13 cellular contexts compared by ENCODE assay signal in the genomic region with DNA sequence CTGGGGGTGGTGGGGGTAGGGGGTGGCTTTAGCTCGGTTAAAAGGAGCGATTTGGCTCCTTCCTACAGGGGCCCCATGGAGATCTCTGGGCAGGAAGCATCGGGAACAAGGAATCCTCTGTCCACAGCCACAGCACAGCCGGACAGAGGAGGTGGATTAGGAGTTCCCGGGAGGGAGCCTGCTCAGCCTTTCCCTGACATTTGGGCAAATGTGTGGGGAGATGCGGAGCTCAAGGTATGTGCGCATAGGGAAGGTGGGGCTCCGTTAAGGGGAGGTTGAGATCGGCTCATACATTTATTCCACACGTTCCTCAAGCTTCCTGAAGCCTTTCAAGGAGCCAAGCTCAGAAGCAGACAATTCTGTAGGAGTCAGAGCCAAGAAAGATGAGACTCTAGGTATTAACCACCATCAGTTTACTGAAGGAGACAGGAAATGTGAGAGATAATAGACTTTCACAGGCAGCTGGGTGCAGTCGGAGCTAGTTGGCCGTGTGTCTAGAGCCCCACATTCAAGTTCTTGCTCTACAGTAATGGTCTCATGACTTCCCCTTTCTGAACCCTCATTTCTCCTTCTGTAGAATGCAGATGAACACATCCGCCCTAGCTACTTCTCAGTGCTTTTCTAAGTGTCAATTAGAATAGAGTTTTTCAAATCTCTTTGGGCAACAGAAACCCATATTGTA. TPM values are rescaled to one million over a fixed set of nuclear protein-coding genes. Genes with fewer than 3 reads are reported as not detected.
DNase-seq lines count a peak whose midpoint lies in the region; ATAC-seq and TF ChIP-seq lines count a peak whose summit lies in the region.
"Had no signal": no experiment of that assay in that cellular context is flagged by ENCODE, and none has a peak within 500 bp of the region (broad histone marks: within the 10 kb centered on the region; RNA-seq: fewer than 3 reads in every experiment).

No MANE protein-coding gene starts in this region.

- POLR2A ChIA-PET in MCF 10A (lab: Yijun Ruan, JAX), result interaction anchor here (0.7 to 2.6 kb wide), 3 partner anchors 16 to 85 kb away, joined by 3 to 11 read pairs (median 3); no protein-coding TSS in a partner anchor

- H3F3A ChIP-seq in MM.1S (ENCODE audit: insufficient read depth, low read length), result no peaks in the 10 kb centered on the region

- no peaks in the 10 kb centered on the region for H3K9me2 ChIP-seq in MM.1S (replicated peaks; ENCODE audit: insufficient read depth, low read length)

- no peak overlapping the region for H3K4me3 Mint-ChIP-seq in MCF 10A (ENCODE audit: unreplicated experiment)
- H3K4me3 Mint-ChIP-seq: activated CD4-positive, alpha-beta memory T cell treated with anti-CD3 and anti-CD28 coated beads, Interleukin-2, amount 10 ng/mL, durations not matched to agents 7 days and 5 days had no signal

- H3K9ac ChIP-seq in MM.1S (ENCODE audit: low read length), result no peak overlapping the region

- no TSS peak for BruUV-seq in MCF 10A (replicated peaks; lab: Mats Ljungman, UMichigan)

- intact Hi-C loops in breast epithelium (cut with DNase I; ENCODE audit: low total_unique reads) (no loop called here), MCF 10A (cut with micrococcal nuclease) (no loop called here), stomach (cut with DNase I; ENCODE audit: low total_unique reads) (no loop called here)

- H3K4me1 Mint-ChIP-seq in MCF 10A (ENCODE audit: insufficient read depth, unreplicated experiment), result peaks cover 6% of the 10 kb centered on the region
- H3K4me1 Mint-ChIP-seq: activated CD4-positive, alpha-beta memory T cell treated with anti-CD3 and anti-CD28 coated beads, Interleukin-2, amount 10 ng/mL, durations not matched to agents 7 days and 5 days had no signal

- no peaks in the 10 kb centered on the region for H3K36me3 Mint-ChIP-seq in MCF 10A (ENCODE audit: insufficient read depth, unreplicated experiment)

- no peak for ATAC-seq in GM21515 (IDR thresholded peaks at IDR 0.05; ENCODE audit: unreplicated experiment)

- no peaks in the 10 kb centered on the region for H3K79me2 ChIP-seq in MM.1S (ENCODE audit: low read length)

- TF ChIP-seq POLR2A in breast epithelium (IDR thresholded peaks at IDR 0.05) (no peak), stomach (IDR thresholded peaks at IDR 0.05) (no peak)

- CTCF ChIA-PET in MCF 10A (lab: Yijun Ruan, JAX), result interaction anchor here (0.6 to 2.2 kb wide), 6 partner anchors 20 to 120 kb away, joined by 3 to 10 read pairs (median 3); no protein-coding TSS in a partner anchor

- WGBS in stomach, 5 donors, result 32 to 48% (median 41%) methylated on average over 13 of the region's 13 CpGs

- peak in 1 of 2 donors; percentile 43 for DNase-seq in breast epithelium (ENCODE audit: low spot score in 2 of 2)
- no peak for DNase-seq in MCF 10A (ENCODE audit: unreplicated experiment)
- peak; percentile 55 for DNase-seq in NOMO-1 treated with dmso at 0.1 percent for 144 hours (lab: John Stamatoyannopoulos, UW; ENCODE audit: unreplicated experiment)
- DNase-seq in epidermal melanocyte (ENCODE audit: insufficient read length, low spot score), result peak; percentile 58
- DNase-seq in stomach, result no peak
- no peak for DNase-seq in NCI-H146 treated with DMSO at 0.1 percent for 48 hours (lab: John Stamatoyannopoulos, UW; ENCODE audit: unreplicated experiment)
- no peak for DNase-seq in MM.1S
- DNase-seq: activated CD4-positive, alpha-beta memory T cell treated with anti-CD3 and anti-CD28 coated beads, Interleukin-2, amount 10 ng/mL, durations not matched to agents 7 days and 5 days; NCI-H524 treated with DMSO at 0.1 percent for 48 hours had no signal

- H3K9me3 Mint-ChIP-seq in MCF 10A (ENCODE audit: unreplicated experiment), result no peaks in the 10 kb centered on the region
- H3K9me3 Mint-ChIP-seq: activated CD4-positive, alpha-beta memory T cell treated with anti-CD3 and anti-CD28 coated beads, Interleukin-2, amount 10 ng/mL, durations not matched to agents 7 days and 5 days had no signal

- no peak overlapping the region for H3K27ac Mint-ChIP-seq in MCF 10A (ENCODE audit: low read depth, unreplicated experiment)
- H3K27ac Mint-ChIP-seq: activated CD4-positive, alpha-beta memory T cell treated with anti-CD3 and anti-CD28 coated beads, Interleukin-2, amount 10 ng/mL, durations not matched to agents 7 days and 5 days had no signal

- no peak for TF ChIP-seq CTCF in breast epithelium (IDR thresholded peaks at IDR 0.05)
- TF ChIP-seq CTCF in MCF 10A (IDR thresholded peaks at IDR 0.05; ENCODE audit: unreplicated experiment), result no peak
- TF ChIP-seq CTCF in stomach (IDR thresholded peaks at IDR 0.05), result no peak
- no peak for TF ChIP-seq CTCF in MM.1S (IDR thresholded peaks at IDR 0.05; ENCODE audit: low read length)

- no peaks in the 10 kb centered on the region for H4K20me1 ChIP-seq in MM.1S (ENCODE audit: insufficient read depth, low read length)

- H2AFZ ChIP-seq in MM.1S (ENCODE audit: low read length), result no peak overlapping the region

- no peaks in the 10 kb centered on the region for H3K27me3 ChIP-seq in breast epithelium
- no peaks in the 10 kb centered on the region for H3K27me3 ChIP-seq in stomach
- H3K27me3 ChIP-seq in MM.1S (replicated peaks; ENCODE audit: insufficient read depth, low read length), result no peaks in the 10 kb centered on the region

- no peak for TF ChIP-seq EP300 in stomach (IDR thresholded peaks at IDR 0.05)

- H3K4me3 ChIP-seq in breast epithelium, result peak overlapping the region in 1 of 3 donors; percentile 17
- no peak overlapping the region for H3K4me3 ChIP-seq in stomach
- H3K4me3 ChIP-seq in MM.1S (ENCODE audit: low read length), result no peak overlapping the region
- H3K4me3 ChIP-seq: esophagus muscularis mucosa, thoracic aorta had no signal

- H3K27me3 Mint-ChIP-seq in MCF 10A (ENCODE audit: insufficient read depth, unreplicated experiment), result no peaks in the 10 kb centered on the region

- H3K27ac ChIP-seq in breast epithelium (peak overlapping the region; percentile 83 to 90), stomach (peak overlapping the region in 3 of 5 donors; percentile 3 to 80 (median 56)), MM.1S (ENCODE audit: low read length) (no peak overlapping the region)
- H3K27ac ChIP-seq: 22Rv1, esophagus muscularis mucosa, thoracic aorta had no signal

- H3K4me2 ChIP-seq in MM.1S (ENCODE audit: low read depth, low read length), result no peak overlapping the region

- H3K36me3 ChIP-seq in breast epithelium (no peaks in the 10 kb centered on the region), stomach (peaks cover 0 to 10% (median 1%) of the 10 kb centered on the region in 4 donors), MM.1S (replicated peaks; ENCODE audit: insufficient read depth, low read length) (no peaks in the 10 kb centered on the region)
- H3K36me3 ChIP-seq: esophagus muscularis mucosa, thoracic aorta had no signal

- H3K9me3 ChIP-seq in breast epithelium, result no peaks in the 10 kb centered on the region
- H3K9me3 ChIP-seq in stomach, result no peaks in the 10 kb centered on the region
- H3K9me3 ChIP-seq in MM.1S (replicated peaks; ENCODE audit: insufficient read depth, low read length), result no peaks in the 10 kb centered on the region
- H3K9me3 ChIP-seq: esophagus muscularis mucosa, thoracic aorta had no signal

- H3K4me1 ChIP-seq in breast epithelium (peaks cover 0 to 21% of the 10 kb centered on the region in 2 donors), stomach (peaks cover 15 to 54% (median 37%) of the 10 kb centered on the region in 4 donors), MM.1S (ENCODE audit: low read length) (no peaks in the 10 kb centered on the region)

RNA-seq across cellular contexts. Expression of a gene that starts 40.8 kb away (rescaled TPM):
- 10 to 100 TPM; 37.0 to 66.4 (median 43.7) TPM for total RNA-seq in breast epithelium
- total RNA-seq in MCF 10A (2022), result 6.7 and 10.1 TPM in 2 replicates
- total RNA-seq in stomach, result 100 to 1,000 TPM in 2 of 5 donors, 10 to 100 TPM in 3; 40.2 to 271 (median 99.2) TPM
- polyA plus RNA-seq in stomach, result 10 to 100 TPM; 25.9 to 36.0 (median 29.5) TPM

Comparison
In these comparisons a context has a peak if more than half of its experiments do, and no peak if none do; other contexts are left out.
1. DNase-seq: peak in NOMO-1 treated with dmso at 0.1 percent for 144 hours (single experiment) and epidermal melanocyte (single experiment); none in MCF 10A (single experiment), stomach (single experiment), NCI-H146 treated with DMSO at 0.1 percent for 48 hours (single experiment) and MM.1S (single experiment).